8 cellular contexts compared by ENCODE assay signal in the genomic region with DNA sequence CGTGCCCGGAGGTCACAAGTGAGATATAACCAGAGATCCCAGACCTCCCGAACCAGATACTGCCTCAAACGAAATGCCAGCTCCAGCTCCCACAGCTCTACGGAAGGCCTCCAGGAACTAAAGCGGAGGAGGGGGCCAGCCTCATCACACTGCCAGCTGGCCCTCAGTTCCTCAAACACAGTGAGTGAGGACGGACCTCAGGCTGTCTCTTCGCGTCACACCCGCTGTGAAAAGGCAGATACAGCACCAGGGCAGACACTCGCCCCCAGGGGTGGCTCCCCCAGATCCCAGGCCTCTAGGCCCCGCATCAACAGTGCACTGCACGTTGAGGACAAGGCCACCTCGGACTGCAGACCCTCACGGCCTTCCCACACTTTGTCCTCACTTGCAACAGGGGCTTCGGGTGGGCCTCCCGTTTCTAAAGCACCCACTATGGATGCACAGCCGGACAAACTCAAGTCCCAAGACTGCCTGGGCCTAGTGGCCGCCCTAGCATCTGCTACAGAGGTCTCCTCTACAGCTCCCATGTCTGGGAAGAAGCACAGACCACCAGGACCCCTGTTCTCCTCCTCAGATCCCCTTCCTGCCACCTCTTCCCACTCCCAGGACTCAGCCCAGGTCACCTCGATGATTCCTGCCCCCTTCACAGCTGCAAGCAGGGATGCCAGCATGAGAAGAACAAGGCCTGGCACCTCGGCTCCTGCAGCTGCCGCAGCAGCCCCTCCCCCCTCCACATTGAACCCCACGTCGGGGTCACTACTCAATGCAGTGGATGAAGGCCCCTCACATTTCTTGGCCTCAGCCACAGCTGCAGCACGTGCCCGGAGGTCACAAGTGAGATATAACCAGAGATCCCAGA.
A peak's percentile ranks its signal among the peaks of the same experiment; 100 is the strongest.
DNase-seq lines count a peak whose midpoint lies in the region; ATAC-seq, FAIRE-seq and TF ChIP-seq lines count a peak whose summit lies in the region.
"Not testable (repeated sequence)": the region's sequence is repeated elsewhere in the genome, so short reads cannot be mapped to it uniquely, and the experiment has no call there.

No MANE protein-coding gene starts in this region.

- H3K4me1 ChIP-seq in upper lobe of right lung = not testable (repeated sequence)

- not testable (repeated sequence) for H3K27me3 ChIP-seq in bronchial epithelial cell (ENCODE audit: control insufficient read depth, insufficient read depth, low read length); upper lobe of right lung

- H3K4me3 Mint-ChIP-seq in activated CD8-positive, alpha-beta memory T cell treated with anti-CD3 and anti-CD28 coated beads, Interleukin-2, amount 10 ng/mL, durations not matched to agents 7 days and 5 days = not testable (repeated sequence)

- H3K27ac Mint-ChIP-seq in activated CD8-positive, alpha-beta memory T cell treated with anti-CD3 and anti-CD28 coated beads, Interleukin-2, amount 10 ng/mL, durations not matched to agents 7 days and 5 days = not testable (repeated sequence)

- H3K9me3 Mint-ChIP-seq in activated CD8-positive, alpha-beta memory T cell treated with anti-CD3 and anti-CD28 coated beads, Interleukin-2, amount 10 ng/mL, durations not matched to agents 7 days and 5 days (ENCODE audit: low read depth) = not testable (repeated sequence)

- not testable (repeated sequence) for TF ChIP-seq CTCF in bronchial epithelial cell (IDR thresholded peaks at IDR 0.05; ENCODE audit: insufficient read depth, low read length, severe bottlenecking); lower leg skin (IDR thresholded peaks at IDR 0.05); upper lobe of right lung (IDR thresholded peaks at IDR 0.05)

- H3K27me3 Mint-ChIP-seq in activated CD8-positive, alpha-beta memory T cell treated with anti-CD3 and anti-CD28 coated beads, Interleukin-2, amount 10 ng/mL, durations not matched to agents 7 days and 5 days = not testable (repeated sequence)

- CTCF ChIA-PET in activated CD8-positive, alpha-beta memory T cell treated with anti-CD3 and anti-CD28 coated beads, Interleukin-2, amount 10 ng/mL, durations not matched to agents 7 days and 5 days (lab: Charles Lee) = not testable (repeated sequence)

- WGBS in lower leg skin, 2 donors = 91 to 92% methylated on average over 26 of the region's 26 CpGs

- not testable (repeated sequence) for H3K4me1 Mint-ChIP-seq in activated CD8-positive, alpha-beta memory T cell treated with anti-CD3 and anti-CD28 coated beads, Interleukin-2, amount 10 ng/mL, durations not matched to agents 7 days and 5 days

- not testable (repeated sequence) for H3K4me3 ChIP-seq in bronchial epithelial cell (ENCODE audit: low read depth, low read length); lower leg skin (ENCODE audit: low read depth, poor library complexity, severe bottlenecking); upper lobe of right lung

- H3K36me3 ChIP-seq in bronchial epithelial cell (ENCODE audit: control insufficient read depth, insufficient read depth, low read length); upper lobe of right lung: not testable (repeated sequence)

- not testable (repeated sequence) for H3K36me3 Mint-ChIP-seq in activated CD8-positive, alpha-beta memory T cell treated with anti-CD3 and anti-CD28 coated beads, Interleukin-2, amount 10 ng/mL, durations not matched to agents 7 days and 5 days

- not testable (repeated sequence) for FAIRE-seq in bronchial epithelial cell (lab: Jason Lieb, UNC)

- peak; percentile 5 for DNase-seq in EH (ENCODE audit: low read depth)
- DNase-seq in M059J (ENCODE audit: low read depth) = peak; percentile 15
- peak; percentile 67 for DNase-seq in activated CD8-positive, alpha-beta memory T cell treated with anti-CD3 and anti-CD28 coated beads, Interleukin-2, amount 10 ng/mL, durations not matched to agents 7 days and 5 days
- DNase-seq in bronchial epithelial cell (ENCODE audit: low read depth) = peak; percentile 0
- DNase-seq in Right ventricle myocardium superior = peak; percentile 63
- DNase-seq in lower leg skin (ENCODE audit: low spot score in 2 of 2) = peak; percentile 28 to 93
- peak; percentile 92 for DNase-seq in posterior vena cava (ENCODE audit: low spot score)
- DNase-seq in upper lobe of right lung = peak; percentile 80

- not testable (repeated sequence) for H3K27ac ChIP-seq in upper lobe of right lung

- not testable (repeated sequence) for H3K9me3 ChIP-seq in upper lobe of right lung

- not testable (repeated sequence) for ATAC-seq in activated CD8-positive, alpha-beta memory T cell treated with anti-CD3 and anti-CD28 coated beads, Interleukin-2, amount 10 ng/mL, durations not matched to agents 7 days and 5 days; Right ventricle myocardium superior (ENCODE audit: poor library complexity); upper lobe of right lung

- intact Hi-C loops in Right ventricle myocardium superior (cut with DNase I); lower leg skin (cut with DNase I; ENCODE audit: low total_unique reads); posterior vena cava (cut with DNase I); upper lobe of right lung (cut with DNase I): not testable (repeated sequence)

- TF ChIP-seq POLR2A in lower leg skin (IDR thresholded peaks at IDR 0.05) = not testable (repeated sequence)

Comparison
In these comparisons a context has a peak if more than half of its experiments do, and no peak if none do; other contexts are left out.
1. DNase-seq: peak in every context shown above with its lines; median percentile 92 in posterior vena cava; 80 in upper lobe of right lung; 67 in activated CD8-positive, alpha-beta memory T cell treated with anti-CD3 and anti-CD28 coated beads, Interleukin-2, amount 10 ng/mL, durations not matched to agents 7 days and 5 days; 63 in Right ventricle myocardium superior; 60 in lower leg skin; 15 in M059J; 5 in EH; 0 in bronchial epithelial cell.